ENCODE assay signal across 2 cellular contexts in the genomic region with DNA sequence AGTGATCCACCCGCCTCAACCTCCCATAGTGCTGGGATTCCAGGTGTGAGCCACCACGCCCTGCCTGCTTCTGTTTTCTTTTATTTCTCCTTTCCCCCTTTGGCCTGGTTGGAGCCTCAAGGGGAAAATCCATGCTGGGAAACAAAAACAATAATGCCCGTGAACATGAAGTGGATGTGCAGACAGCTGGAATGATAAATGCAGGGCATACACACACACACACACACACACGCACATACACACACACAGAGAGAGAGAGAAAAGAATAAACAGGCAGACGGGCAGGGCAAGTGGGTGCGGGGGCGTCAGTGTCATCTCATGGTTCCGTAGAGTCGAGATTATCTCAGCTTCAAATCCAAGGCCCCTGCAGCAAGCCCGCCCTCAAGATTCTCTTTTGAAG.
TF ChIP-seq lines count a peak whose summit lies in the region.

No MANE protein-coding gene starts in this region.

TF ChIP-seq in IMR-90, 13 proteins besides CTCF, POLR2A, EP300 and RAD21:
- TF ChIP-seq NFE2L2 (IDR thresholded peaks at IDR 0.05; ENCODE audit: low read depth, low read length) (no peak), CEBPB (IDR thresholded peaks at IDR 0.05; ENCODE audit: low read depth, low read length) (no peak), MAZ (IDR thresholded peaks at IDR 0.05; ENCODE audit: borderline replicate concordance, low read depth, low read length) (no peak), SMC3 (IDR thresholded peaks at IDR 0.05; ENCODE audit: low read depth, low read length) (no peak), RFX5 (IDR thresholded peaks at IDR 0.05; ENCODE audit: low read depth, low read length) (no peak)
- TF ChIP-seq, protein P1, sequence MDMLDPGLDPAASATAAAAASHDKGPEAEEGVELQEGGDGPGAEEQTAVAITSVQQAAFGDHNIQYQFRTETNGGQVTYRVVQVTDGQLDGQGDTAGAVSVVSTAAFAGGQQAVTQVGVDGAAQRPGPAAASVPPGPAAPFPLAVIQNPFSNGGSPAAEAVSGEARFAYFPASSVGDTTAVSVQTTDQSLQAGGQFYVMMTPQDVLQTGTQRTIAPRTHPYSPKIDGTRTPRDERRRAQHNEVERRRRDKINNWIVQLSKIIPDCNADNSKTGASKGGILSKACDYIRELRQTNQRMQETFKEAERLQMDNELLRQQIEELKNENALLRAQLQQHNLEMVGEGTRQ (IDR thresholded peaks at IDR 0.05; ENCODE audit: low read depth, low read length): no peak
- TF ChIP-seq, protein P2, sequence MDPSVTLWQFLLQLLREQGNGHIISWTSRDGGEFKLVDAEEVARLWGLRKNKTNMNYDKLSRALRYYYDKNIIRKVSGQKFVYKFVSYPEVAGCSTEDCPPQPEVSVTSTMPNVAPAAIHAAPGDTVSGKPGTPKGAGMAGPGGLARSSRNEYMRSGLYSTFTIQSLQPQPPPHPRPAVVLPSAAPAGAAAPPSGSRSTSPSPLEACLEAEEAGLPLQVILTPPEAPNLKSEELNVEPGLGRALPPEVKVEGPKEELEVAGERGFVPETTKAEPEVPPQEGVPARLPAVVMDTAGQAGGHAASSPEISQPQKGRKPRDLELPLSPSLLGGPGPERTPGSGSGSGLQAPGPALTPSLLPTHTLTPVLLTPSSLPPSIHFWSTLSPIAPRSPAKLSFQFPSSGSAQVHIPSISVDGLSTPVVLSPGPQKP (IDR thresholded peaks at IDR 0.05; ENCODE audit: borderline replicate concordance, low read depth, low read length): no peak

TF ChIP-seq in K562, 482 proteins besides CTCF, POLR2A, EP300 and RAD21 (continues in another document):
- no peak for TF ChIP-seq ZC3H11A (IDR thresholded peaks at IDR 0.05; ENCODE audit: low read depth, low read length)
- peak; percentile 70 for TF ChIP-seq CXXC5 (CRISPR knock-in tag; IDR thresholded peaks at IDR 0.05)
- TF ChIP-seq, protein P3, sequence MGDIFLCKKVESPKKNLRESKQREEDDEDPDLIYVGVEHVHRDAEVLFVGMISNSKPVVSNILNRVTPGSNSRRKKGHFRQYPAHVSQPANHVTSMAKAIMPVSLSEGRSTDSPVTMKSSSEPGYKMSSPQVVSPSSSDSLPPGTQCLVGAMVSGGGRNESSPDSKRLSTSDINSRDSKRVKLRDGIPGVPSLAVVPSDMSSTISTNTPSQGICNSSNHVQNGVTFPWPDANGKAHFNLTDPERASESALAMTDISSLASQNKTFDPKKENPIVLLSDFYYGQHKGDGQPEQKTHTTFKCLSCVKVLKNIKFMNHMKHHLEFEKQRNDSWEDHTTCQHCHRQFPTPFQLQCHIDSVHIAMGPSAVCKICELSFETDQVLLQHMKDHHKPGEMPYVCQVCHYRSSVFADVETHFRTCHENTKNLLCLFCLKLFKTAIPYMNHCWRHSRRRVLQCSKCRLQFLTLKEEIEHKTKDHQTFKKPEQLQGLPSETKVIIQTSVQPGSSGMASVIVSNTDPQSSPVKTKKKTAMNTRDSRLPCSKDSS (IDR thresholded peaks at IDR 0.05; ENCODE audit: low read depth, partially characterized antibody): no peak
- TF ChIP-seq, protein P4, sequence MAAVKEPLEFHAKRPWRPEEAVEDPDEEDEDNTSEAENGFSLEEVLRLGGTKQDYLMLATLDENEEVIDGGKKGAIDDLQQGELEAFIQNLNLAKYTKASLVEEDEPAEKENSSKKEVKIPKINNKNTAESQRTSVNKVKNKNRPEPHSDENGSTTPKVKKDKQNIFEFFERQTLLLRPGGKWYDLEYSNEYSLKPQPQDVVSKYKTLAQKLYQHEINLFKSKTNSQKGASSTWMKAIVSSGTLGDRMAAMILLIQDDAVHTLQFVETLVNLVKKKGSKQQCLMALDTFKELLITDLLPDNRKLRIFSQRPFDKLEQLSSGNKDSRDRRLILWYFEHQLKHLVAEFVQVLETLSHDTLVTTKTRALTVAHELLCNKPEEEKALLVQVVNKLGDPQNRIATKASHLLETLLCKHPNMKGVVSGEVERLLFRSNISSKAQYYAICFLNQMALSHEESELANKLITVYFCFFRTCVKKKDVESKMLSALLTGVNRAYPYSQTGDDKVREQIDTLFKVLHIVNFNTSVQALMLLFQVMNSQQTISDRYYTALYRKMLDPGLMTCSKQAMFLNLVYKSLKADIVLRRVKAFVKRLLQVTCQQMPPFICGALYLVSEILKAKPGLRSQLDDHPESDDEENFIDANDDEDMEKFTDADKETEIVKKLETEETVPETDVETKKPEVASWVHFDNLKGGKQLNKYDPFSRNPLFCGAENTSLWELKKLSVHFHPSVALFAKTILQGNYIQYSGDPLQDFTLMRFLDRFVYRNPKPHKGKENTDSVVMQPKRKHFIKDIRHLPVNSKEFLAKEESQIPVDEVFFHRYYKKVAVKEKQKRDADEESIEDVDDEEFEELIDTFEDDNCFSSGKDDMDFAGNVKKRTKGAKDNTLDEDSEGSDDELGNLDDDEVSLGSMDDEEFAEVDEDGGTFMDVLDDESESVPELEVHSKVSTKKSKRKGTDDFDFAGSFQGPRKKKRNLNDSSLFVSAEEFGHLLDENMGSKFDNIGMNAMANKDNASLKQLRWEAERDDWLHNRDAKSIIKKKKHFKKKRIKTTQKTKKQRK (IDR thresholded peaks at IDR 0.05; ENCODE audit: borderline replicate concordance, low read depth, low read length): no peak
- TF ChIP-seq, protein P5, sequence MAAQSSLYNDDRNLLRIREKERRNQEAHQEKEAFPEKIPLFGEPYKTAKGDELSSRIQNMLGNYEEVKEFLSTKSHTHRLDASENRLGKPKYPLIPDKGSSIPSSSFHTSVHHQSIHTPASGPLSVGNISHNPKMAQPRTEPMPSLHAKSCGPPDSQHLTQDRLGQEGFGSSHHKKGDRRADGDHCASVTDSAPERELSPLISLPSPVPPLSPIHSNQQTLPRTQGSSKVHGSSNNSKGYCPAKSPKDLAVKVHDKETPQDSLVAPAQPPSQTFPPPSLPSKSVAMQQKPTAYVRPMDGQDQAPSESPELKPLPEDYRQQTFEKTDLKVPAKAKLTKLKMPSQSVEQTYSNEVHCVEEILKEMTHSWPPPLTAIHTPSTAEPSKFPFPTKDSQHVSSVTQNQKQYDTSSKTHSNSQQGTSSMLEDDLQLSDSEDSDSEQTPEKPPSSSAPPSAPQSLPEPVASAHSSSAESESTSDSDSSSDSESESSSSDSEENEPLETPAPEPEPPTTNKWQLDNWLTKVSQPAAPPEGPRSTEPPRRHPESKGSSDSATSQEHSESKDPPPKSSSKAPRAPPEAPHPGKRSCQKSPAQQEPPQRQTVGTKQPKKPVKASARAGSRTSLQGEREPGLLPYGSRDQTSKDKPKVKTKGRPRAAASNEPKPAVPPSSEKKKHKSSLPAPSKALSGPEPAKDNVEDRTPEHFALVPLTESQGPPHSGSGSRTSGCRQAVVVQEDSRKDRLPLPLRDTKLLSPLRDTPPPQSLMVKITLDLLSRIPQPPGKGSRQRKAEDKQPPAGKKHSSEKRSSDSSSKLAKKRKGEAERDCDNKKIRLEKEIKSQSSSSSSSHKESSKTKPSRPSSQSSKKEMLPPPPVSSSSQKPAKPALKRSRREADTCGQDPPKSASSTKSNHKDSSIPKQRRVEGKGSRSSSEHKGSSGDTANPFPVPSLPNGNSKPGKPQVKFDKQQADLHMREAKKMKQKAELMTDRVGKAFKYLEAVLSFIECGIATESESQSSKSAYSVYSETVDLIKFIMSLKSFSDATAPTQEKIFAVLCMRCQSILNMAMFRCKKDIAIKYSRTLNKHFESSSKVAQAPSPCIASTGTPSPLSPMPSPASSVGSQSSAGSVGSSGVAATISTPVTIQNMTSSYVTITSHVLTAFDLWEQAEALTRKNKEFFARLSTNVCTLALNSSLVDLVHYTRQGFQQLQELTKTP (IDR thresholded peaks at IDR 0.05; ENCODE audit: low read depth in 1 of 2, partially characterized antibody in 2 of 2): peak in 1 of 2 experiments; percentile 55
- TF ChIP-seq HDAC1 (IDR thresholded peaks at IDR 0.05): peak in 1 of 2 experiments; percentile 64; a peak in 2 of 4 replicates
- 0 out of 2 replicates have a peak, but pooled peaks have one; percentile 45 for TF ChIP-seq OTX1 (CRISPR knock-in tag; IDR thresholded peaks at IDR 0.05)
- 0 out of 2 replicates have a peak, but pooled peaks have one; percentile 21 for TF ChIP-seq GATAD2A (IDR thresholded peaks at IDR 0.05)
- TF ChIP-seq ZNF41 (CRISPR knock-in tag; conservative IDR thresholded peaks at IDR 0.05): no peak; the same call in 1 of the 2 replicates
- TF ChIP-seq MYNN (IDR thresholded peaks at IDR 0.05): peak; percentile 70; the same call in 1 of the 2 replicates
- TF ChIP-seq MYNN (CRISPR knock-in tag; IDR thresholded peaks at IDR 0.05): no peak
- no peak for TF ChIP-seq ZFP30 (CRISPR knock-in tag; IDR thresholded peaks at IDR 0.05; ENCODE audit: borderline replicate concordance)
- TF ChIP-seq ZNF140 (CRISPR knock-in tag; IDR thresholded peaks at IDR 0.05): no peak
- TF ChIP-seq, protein P6, sequence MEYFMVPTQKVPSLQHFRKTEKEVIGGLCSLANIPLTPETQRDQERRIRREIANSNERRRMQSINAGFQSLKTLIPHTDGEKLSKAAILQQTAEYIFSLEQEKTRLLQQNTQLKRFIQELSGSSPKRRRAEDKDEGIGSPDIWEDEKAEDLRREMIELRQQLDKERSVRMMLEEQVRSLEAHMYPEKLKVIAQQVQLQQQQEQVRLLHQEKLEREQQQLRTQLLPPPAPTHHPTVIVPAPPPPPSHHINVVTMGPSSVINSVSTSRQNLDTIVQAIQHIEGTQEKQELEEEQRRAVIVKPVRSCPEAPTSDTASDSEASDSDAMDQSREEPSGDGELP (CRISPR knock-in tag; IDR thresholded peaks at IDR 0.05; ENCODE audit: borderline replicate concordance): no peak
- 0 out of 2 replicates have a peak, but pooled peaks have one; percentile 52 for TF ChIP-seq LEF1 (IDR thresholded peaks at IDR 0.05)
- TF ChIP-seq FOXP1 (CRISPR knock-in tag; IDR thresholded peaks at IDR 0.05): no peak
- TF ChIP-seq BCL6 (CRISPR knock-in tag; IDR thresholded peaks at IDR 0.05): no peak
- TF ChIP-seq ARHGAP35 (IDR thresholded peaks at IDR 0.05; ENCODE audit: partially characterized antibody): no peak
- peak; percentile 75 for TF ChIP-seq CREM (IDR thresholded peaks at IDR 0.05; ENCODE audit: low read depth)
- peak; percentile 78; the same call in 1 of the 2 replicates for TF ChIP-seq SMARCE1 (IDR thresholded peaks at IDR 0.05)
- 0 out of 2 replicates have a peak, but pooled peaks have one; percentile 56 for TF ChIP-seq TOE1 (IDR thresholded peaks at IDR 0.05; ENCODE audit: borderline replicate concordance)
- TF ChIP-seq TOE1 (CRISPR knock-in tag; IDR thresholded peaks at IDR 0.05; ENCODE audit: borderline replicate concordance, low read depth): no peak
- TF ChIP-seq, protein P7, sequence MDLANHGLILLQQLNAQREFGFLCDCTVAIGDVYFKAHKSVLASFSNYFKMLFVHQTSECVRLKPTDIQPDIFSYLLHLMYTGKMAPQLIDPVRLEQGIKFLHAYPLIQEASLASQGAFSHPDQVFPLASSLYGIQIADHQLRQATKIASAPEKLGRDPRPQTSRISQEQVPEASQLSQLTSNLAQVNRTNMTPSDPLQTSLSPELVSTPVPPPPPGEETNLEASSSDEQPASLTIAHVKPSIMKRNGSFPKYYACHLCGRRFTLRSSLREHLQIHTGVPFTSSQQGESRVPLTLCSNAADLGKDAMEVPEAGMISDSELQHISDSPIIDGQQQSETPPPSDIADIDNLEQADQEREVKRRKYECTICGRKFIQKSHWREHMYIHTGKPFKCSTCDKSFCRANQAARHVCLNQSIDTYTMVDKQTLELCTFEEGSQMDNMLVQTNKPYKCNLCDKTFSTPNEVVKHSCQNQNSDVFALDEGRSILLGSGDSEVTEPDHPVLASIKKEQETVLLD (IDR thresholded peaks at IDR 0.05): peak; percentile 33; the same call in 1 of the 2 replicates
- TF ChIP-seq MECOM (CRISPR knock-in tag; IDR thresholded peaks at IDR 0.05): 0 out of 2 replicates have a peak, but pooled peaks have one; percentile 57
- no peak for TF ChIP-seq ZNF764 (CRISPR knock-in tag; IDR thresholded peaks at IDR 0.05; ENCODE audit: low read depth)
- TF ChIP-seq TEAD1 (CRISPR knock-in tag; IDR thresholded peaks at IDR 0.05): peak in 1 of 2 experiments; percentile 75; a peak in 1 of 4 replicates
- TF ChIP-seq MTA1 (IDR thresholded peaks at IDR 0.05; ENCODE audit: borderline replicate concordance): peak; percentile 77; the same call in 1 of the 2 replicates
- peak; percentile 58; the same call in 1 of the 2 replicates for TF ChIP-seq CTBP1 (IDR thresholded peaks at IDR 0.05; ENCODE audit: borderline replicate concordance)
- TF ChIP-seq, protein P8, sequence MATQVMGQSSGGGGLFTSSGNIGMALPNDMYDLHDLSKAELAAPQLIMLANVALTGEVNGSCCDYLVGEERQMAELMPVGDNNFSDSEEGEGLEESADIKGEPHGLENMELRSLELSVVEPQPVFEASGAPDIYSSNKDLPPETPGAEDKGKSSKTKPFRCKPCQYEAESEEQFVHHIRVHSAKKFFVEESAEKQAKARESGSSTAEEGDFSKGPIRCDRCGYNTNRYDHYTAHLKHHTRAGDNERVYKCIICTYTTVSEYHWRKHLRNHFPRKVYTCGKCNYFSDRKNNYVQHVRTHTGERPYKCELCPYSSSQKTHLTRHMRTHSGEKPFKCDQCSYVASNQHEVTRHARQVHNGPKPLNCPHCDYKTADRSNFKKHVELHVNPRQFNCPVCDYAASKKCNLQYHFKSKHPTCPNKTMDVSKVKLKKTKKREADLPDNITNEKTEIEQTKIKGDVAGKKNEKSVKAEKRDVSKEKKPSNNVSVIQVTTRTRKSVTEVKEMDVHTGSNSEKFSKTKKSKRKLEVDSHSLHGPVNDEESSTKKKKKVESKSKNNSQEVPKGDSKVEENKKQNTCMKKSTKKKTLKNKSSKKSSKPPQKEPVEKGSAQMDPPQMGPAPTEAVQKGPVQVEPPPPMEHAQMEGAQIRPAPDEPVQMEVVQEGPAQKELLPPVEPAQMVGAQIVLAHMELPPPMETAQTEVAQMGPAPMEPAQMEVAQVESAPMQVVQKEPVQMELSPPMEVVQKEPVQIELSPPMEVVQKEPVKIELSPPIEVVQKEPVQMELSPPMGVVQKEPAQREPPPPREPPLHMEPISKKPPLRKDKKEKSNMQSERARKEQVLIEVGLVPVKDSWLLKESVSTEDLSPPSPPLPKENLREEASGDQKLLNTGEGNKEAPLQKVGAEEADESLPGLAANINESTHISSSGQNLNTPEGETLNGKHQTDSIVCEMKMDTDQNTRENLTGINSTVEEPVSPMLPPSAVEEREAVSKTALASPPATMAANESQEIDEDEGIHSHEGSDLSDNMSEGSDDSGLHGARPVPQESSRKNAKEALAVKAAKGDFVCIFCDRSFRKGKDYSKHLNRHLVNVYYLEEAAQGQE (CRISPR knock-in tag; IDR thresholded peaks at IDR 0.05; ENCODE audit: low read depth): no peak
- no peak for TF ChIP-seq ZNF507 (tag; conservative IDR thresholded peaks at IDR 0.05)
- TF ChIP-seq KDM1A (IDR thresholded peaks at IDR 0.05): peak in 1 of 2 experiments; percentile 43; a peak in 1 of 4 replicates
- TF ChIP-seq KAT2B (IDR thresholded peaks at IDR 0.05; ENCODE audit: low read depth, low read length): no peak
- TF ChIP-seq ZEB2 (IDR thresholded peaks at IDR 0.05): peak; percentile 47; the same call in 1 of the 2 replicates
- TF ChIP-seq, protein P9, sequence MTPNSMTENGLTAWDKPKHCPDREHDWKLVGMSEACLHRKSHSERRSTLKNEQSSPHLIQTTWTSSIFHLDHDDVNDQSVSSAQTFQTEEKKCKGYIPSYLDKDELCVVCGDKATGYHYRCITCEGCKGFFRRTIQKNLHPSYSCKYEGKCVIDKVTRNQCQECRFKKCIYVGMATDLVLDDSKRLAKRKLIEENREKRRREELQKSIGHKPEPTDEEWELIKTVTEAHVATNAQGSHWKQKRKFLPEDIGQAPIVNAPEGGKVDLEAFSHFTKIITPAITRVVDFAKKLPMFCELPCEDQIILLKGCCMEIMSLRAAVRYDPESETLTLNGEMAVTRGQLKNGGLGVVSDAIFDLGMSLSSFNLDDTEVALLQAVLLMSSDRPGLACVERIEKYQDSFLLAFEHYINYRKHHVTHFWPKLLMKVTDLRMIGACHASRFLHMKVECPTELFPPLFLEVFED (CRISPR knock-in tag; conservative IDR thresholded peaks at IDR 0.05): no peak
- peak; percentile 34; the same call in 1 of the 2 replicates for TF ChIP-seq HDAC2 (IDR thresholded peaks at IDR 0.05)
